In genomic region chr1:38858833-38859560, GRCh38 we compare ENCODE assay signal across 7 cellular contexts. TPM values are rescaled to one million over a fixed set of nuclear protein-coding genes. Genes with fewer than 3 reads are reported as not detected.
DNase-seq lines count a peak whose midpoint lies in the region; ATAC-seq and TF ChIP-seq lines count a peak whose summit lies in the region.

No MANE protein-coding gene starts in this region.

- peaks cover 30 to 41% of the 10 kb centered on the region in 2 donors for H3K4me1 Mint-ChIP-seq in effector memory CD8-positive, alpha-beta T cell (ENCODE audit: low read depth in 2 of 2)

- 2% methylated on average over 35 of the region's 51 CpGs for WGBS in mesenchymal stem cell

- H3K18ac ChIP-seq in mesenchymal stem cell (ENCODE audit: low read depth in 1 of 2, low read length in 2 of 2), result peak overlapping the region; percentile 75 to 100

- H3K4me1 ChIP-seq in mesenchymal stem cell (ENCODE audit: control insufficient read depth, insufficient read depth, low read depth, low read length), result peaks cover 11% of the 10 kb centered on the region

- peak overlapping the region; percentile 92 for H2BK120ac ChIP-seq in mesenchymal stem cell (ENCODE audit: low read depth, low read length)

- H3K23ac ChIP-seq in mesenchymal stem cell (ENCODE audit: low read length in 2 of 2), result peak overlapping the region in 1 of 2 experiments; percentile 98

- ATAC-seq in HG02610 (IDR thresholded peaks at IDR 0.05; ENCODE audit: unreplicated experiment), result peak; percentile 38
- peak; percentile 18 for ATAC-seq in effector memory CD8-positive, alpha-beta T cell (replicated peaks)

- peaks cover 0 to 50% of the 10 kb centered on the region in 2 experiments for H3K36me3 ChIP-seq in mesenchymal stem cell (ENCODE audit: control insufficient read depth in 1 of 2, insufficient read depth in 2 of 2, low read depth in 1 of 2, low read length in 2 of 2)

- DNase-seq in GM13977 (ENCODE audit: low spot score) (peak; percentile 57), NCI-H2029 (lab: John Stamatoyannopoulos, UW) (peak; percentile 96), mesenchymal stem cell (peak; percentile 80)
- peak; percentile 28 to 34 for DNase-seq in activated CD4-positive, alpha-beta T cell treated with anti-CD3 and anti-CD28 coated beads, Interleukin-2, amount 50 U/mL, for 4 hours
- DNase-seq in effector memory CD8-positive, alpha-beta T cell, result peak in 2 of 3 experiments; percentile 20 to 21
- DNase-seq in stimulated activated CD8-positive, alpha-beta memory T cell treated with anti-CD3 and anti-CD28 coated beads, Interleukin-12 subunit alpha, Interleukin-12 subunit beta, amount 100 ng/mL, for 24 hours (ENCODE audit: extremely low read depth), result peak; percentile 8

- peak overlapping the region; percentile 95 to 98 for H3K4me3 ChIP-seq in mesenchymal stem cell (ENCODE audit: insufficient read depth in 1 of 2, low read depth in 1 of 2, low read length in 2 of 2)

- in situ Hi-C loops in GM13977 (cut with MboI; ENCODE audit: low pct_unique_long_range_greater_than_20kb, low sequenced_read_pairs, unreplicated experiment), result no loop called here

- peak overlapping the region; percentile 95 for H3K9ac ChIP-seq in mesenchymal stem cell (ENCODE audit: low read length)

- peak overlapping the region; percentile 90 for H4K91ac ChIP-seq in mesenchymal stem cell (ENCODE audit: low read length)

- H4K8ac ChIP-seq in mesenchymal stem cell (ENCODE audit: low read length), result peak overlapping the region; percentile 67

- peak overlapping the region in 1 of 2 experiments; percentile 96 for H3K4ac ChIP-seq in mesenchymal stem cell (ENCODE audit: low read depth in 1 of 2, low read length in 2 of 2)

- H2BK5ac ChIP-seq in mesenchymal stem cell (ENCODE audit: low read depth, low read length, poor library complexity, severe bottlenecking), result no peak overlapping the region

- no peak overlapping the region for H2BK15ac ChIP-seq in mesenchymal stem cell (ENCODE audit: low read depth, poor library complexity, severe bottlenecking)

- peak overlapping the region; percentile 71 for H2AFZ ChIP-seq in mesenchymal stem cell (ENCODE audit: low read depth, low read length)

- no peaks in the 10 kb centered on the region for H3K9me3 ChIP-seq in mesenchymal stem cell (ENCODE audit: control insufficient read depth, low read length)

- no peaks in the 10 kb centered on the region for H3K9me3 Mint-ChIP-seq in effector memory CD8-positive, alpha-beta T cell

- peak overlapping the region; percentile 95 for H3K4me3 Mint-ChIP-seq in effector memory CD8-positive, alpha-beta T cell

- peaks cover 38% of the 10 kb centered on the region for H3K36me3 Mint-ChIP-seq in effector memory CD8-positive, alpha-beta T cell (ENCODE audit: insufficient read depth)

- peak overlapping the region; percentile 53 for H3K27ac ChIP-seq in mesenchymal stem cell (ENCODE audit: low read length, poor library complexity, severe bottlenecking)

- H3K79me1 ChIP-seq in mesenchymal stem cell (replicated peaks; ENCODE audit: low read length, poor library complexity, severe bottlenecking), result peaks cover 28% of the 10 kb centered on the region

- H3K27ac Mint-ChIP-seq in effector memory CD8-positive, alpha-beta T cell, result peak overlapping the region; percentile 95

- H3K27me3 ChIP-seq in mesenchymal stem cell (ENCODE audit: control insufficient read depth in 1 of 2, insufficient read depth in 1 of 2, low read length in 2 of 2), result no peaks in the 10 kb centered on the region

- H2AK5ac ChIP-seq in mesenchymal stem cell (ENCODE audit: low read length, severe bottlenecking), result no peak overlapping the region

- H3K14ac ChIP-seq in mesenchymal stem cell (ENCODE audit: low read length in 2 of 2), result peak overlapping the region in 1 of 2 experiments; percentile 99

- H3K27me3 Mint-ChIP-seq in effector memory CD8-positive, alpha-beta T cell, result no peaks in the 10 kb centered on the region

- TF ChIP-seq CTCF in GM13977 (IDR thresholded peaks at IDR 0.05; ENCODE audit: extremely low read depth, insufficient read depth, missing control alignments), result no peak

- H3K4me2 ChIP-seq in mesenchymal stem cell (ENCODE audit: low read length, poor library complexity, severe bottlenecking), result peak overlapping the region; percentile 78

- no peak overlapping the region for H2BK12ac ChIP-seq in mesenchymal stem cell (ENCODE audit: low read length in 2 of 2)

RNA-seq across cellular contexts. Expression of gene RRAGC, which starts 0.6 kb away (rescaled TPM):
- polyA plus RNA-seq in mesenchymal stem cell (2013, experiment 1 of 2), result 73.5 TPM
- 76.7 TPM for polyA plus RNA-seq in mesenchymal stem cell (2013, experiment 2 of 2)

RNA-seq across cellular contexts. Expression of gene MYCBP, which starts 14.2 kb away (rescaled TPM):
- 10.1 TPM for polyA plus RNA-seq in mesenchymal stem cell (2013, experiment 1 of 2)
- polyA plus RNA-seq in mesenchymal stem cell (2013, experiment 2 of 2), result 10.5 TPM

RNA-seq across cellular contexts. Expression of gene GJA9, which starts 22.4 kb away (rescaled TPM):
- not detected for polyA plus RNA-seq in mesenchymal stem cell (2013, experiment 1 of 2)
- not detected for polyA plus RNA-seq in mesenchymal stem cell (2013, experiment 2 of 2)

Comparison
In these comparisons a context has a peak if more than half of its experiments do, and no peak if none do; other contexts are left out.
1. Peak in every context shown above with its lines: DNase-seq, ATAC-seq, H3K4me3 ChIP-seq and H3K27ac ChIP-seq.
2. DNase-seq: peak in every context shown above with its lines; median percentile 96 in NCI-H2029; 80 in mesenchymal stem cell; 57 in GM13977; 31 in activated CD4-positive, alpha-beta T cell treated with anti-CD3 and anti-CD28 coated beads, Interleukin-2, amount 50 U/mL, for 4 hours; 20 in effector memory CD8-positive, alpha-beta T cell; 8 in stimulated activated CD8-positive, alpha-beta memory T cell treated with anti-CD3 and anti-CD28 coated beads, Interleukin-12 subunit alpha, Interleukin-12 subunit beta, amount 100 ng/mL, for 24 hours.